8 cellular contexts compared by ENCODE assay signal in genomic region chr12:55705802-55706402, GRCh38. TPM values are rescaled to one million over a fixed set of nuclear protein-coding genes. Genes with fewer than 3 reads are reported as not detected.
DNase-seq lines count a peak whose midpoint lies in the region; ATAC-seq and TF ChIP-seq lines count a peak whose summit lies in the region.

No MANE protein-coding gene starts in this region.

- H3K4me1 ChIP-seq in BE2C: no peaks in the 10 kb centered on the region
- H3K4me1 ChIP-seq in HUES48 (ENCODE audit: control insufficient read depth, insufficient read depth, low read length): peaks cover 28% of the 10 kb centered on the region
- peaks cover 52% of the 10 kb centered on the region for H3K4me1 ChIP-seq in muscle layer of colon (ENCODE audit: insufficient read depth, low read length)

- no peaks in the 10 kb centered on the region for H3K36me3 ChIP-seq in BE2C
- no peaks in the 10 kb centered on the region for H3K36me3 ChIP-seq in HUES48 (ENCODE audit: control insufficient read depth, insufficient read depth, low read length)
- H3K36me3 ChIP-seq in muscle layer of colon (ENCODE audit: insufficient read depth, low read length): peaks cover 9% of the 10 kb centered on the region

- H3K4me3 ChIP-seq in BE2C (ENCODE audit: low read depth, low read length): no peak overlapping the region
- peak overlapping the region; percentile 90; the same call in 1 of the 2 replicates for H3K4me3 ChIP-seq in HUES48 (ENCODE audit: low read depth, low read length)
- peak overlapping the region; percentile 92 to 97 for H3K4me3 ChIP-seq in muscle layer of colon (ENCODE audit: low read depth in 1 of 2, low read length in 2 of 2)

- H3K27me3 ChIP-seq in BE2C (peaks cover 45% of the 10 kb centered on the region), HUES48 (ENCODE audit: control insufficient read depth, insufficient read depth, low read length) (peaks cover 10% of the 10 kb centered on the region; the same call in 1 of the 2 replicates), muscle layer of colon (ENCODE audit: control insufficient read depth in 1 of 2, insufficient read depth in 2 of 2, low read length in 2 of 2) (no peaks in the 10 kb centered on the region)

- no peak for ATAC-seq in HG02610 (IDR thresholded peaks at IDR 0.05; ENCODE audit: unreplicated experiment)

- DNase-seq in BE2C (no peak), middle frontal gyrus (ENCODE audit: extremely low spot score, low spot score) (no peak), NK-92 (lab: John Stamatoyannopoulos, UW; ENCODE audit: unreplicated experiment) (no peak)
- DNase-seq in effector CD8-positive, alpha-beta T cell (lab: John Stamatoyannopoulos, UW): no peak

- H3K27ac ChIP-seq in HUES48 (ENCODE audit: low read depth, low read length): no peak overlapping the region
- peak overlapping the region; percentile 60 for H3K27ac ChIP-seq in cingulate gyrus (ENCODE audit: low read depth, low read length)
- H3K27ac ChIP-seq in muscle layer of colon (ENCODE audit: low read depth, low read length): peak overlapping the region; percentile 89

- TF ChIP-seq CTCF in BE2C (IDR thresholded peaks at IDR 0.05; ENCODE audit: low read depth, low read length): peak; percentile 38

- H3K9ac ChIP-seq in HUES48 (ENCODE audit: low read depth, low read length): no peak overlapping the region
- H3K9ac ChIP-seq in muscle layer of colon (ENCODE audit: low read length): peak overlapping the region; percentile 99

- H3K9me3 ChIP-seq in BE2C (no peaks in the 10 kb centered on the region), HUES48 (ENCODE audit: control insufficient read depth, insufficient read depth, low read length) (no peaks in the 10 kb centered on the region), muscle layer of colon (ENCODE audit: low read length) (no peaks in the 10 kb centered on the region)

RNA-seq across cellular contexts. Expression of gene ITGA7, which starts 1.8 kb away (rescaled TPM):
- polyA plus RNA-seq in BE2C (2012; ENCODE audit: insufficient read depth, insufficient read length, low read depth): 3.1 TPM

RNA-seq across cellular contexts. Expression of gene BLOC1S1, which starts 9.9 kb away (rescaled TPM):
- 146 TPM for polyA plus RNA-seq in BE2C (2012; ENCODE audit: insufficient read depth, insufficient read length, low read depth)

RNA-seq across cellular contexts. Expression of gene RDH5, which starts 14.3 kb away (rescaled TPM):
- 2.2 TPM for polyA plus RNA-seq in BE2C (2012; ENCODE audit: insufficient read depth, insufficient read length, low read depth)

RNA-seq across cellular contexts. Expression of gene CD63, which starts 22.9 kb away (rescaled TPM):
- polyA plus RNA-seq in BE2C (2012; ENCODE audit: insufficient read depth, insufficient read length, low read depth): 1,347 TPM

RNA-seq across cellular contexts. Expression of gene GDF11, which starts 37.0 kb away (rescaled TPM):
- polyA plus RNA-seq in BE2C (2012; ENCODE audit: insufficient read depth, insufficient read length, low read depth): 111 TPM
